In the genomic region with DNA sequence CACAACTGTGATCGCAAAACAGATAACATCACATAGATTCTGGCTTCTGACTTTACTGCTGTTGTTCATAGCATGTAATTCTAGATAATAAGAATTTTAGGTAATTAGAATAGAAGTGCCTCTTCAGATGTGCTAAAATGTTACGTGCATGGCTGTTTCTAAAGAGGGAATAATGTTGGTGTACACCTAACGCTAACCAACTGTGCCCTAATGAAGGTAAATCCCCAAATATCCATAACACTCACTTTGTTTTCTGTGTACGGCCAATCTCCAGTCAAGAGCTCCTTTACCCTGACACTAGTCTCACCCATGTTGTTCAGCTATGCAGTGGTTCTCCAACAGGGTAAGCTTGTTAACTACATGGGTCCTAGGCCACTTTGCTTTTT, we compare ENCODE assay signal across 20 cellular contexts. TPM values are rescaled to one million over a fixed set of nuclear protein-coding genes. Genes with fewer than 3 reads are reported as not detected.
DNase-seq lines count a peak whose midpoint lies in the region; ATAC-seq and TF ChIP-seq lines count a peak whose summit lies in the region.
"Had no signal": no experiment of that assay in that cellular context is flagged by ENCODE, and none has a peak within 500 bp of the region (broad histone marks: within the 10 kb centered on the region; RNA-seq: fewer than 3 reads in every experiment).

No MANE protein-coding gene starts in this region.

- H2BK5ac ChIP-seq in H9 (ENCODE audit: insufficient read length, low read length) = no peak overlapping the region

- peaks cover 5% of the 10 kb centered on the region; the same call in 1 of the 2 replicates for H3K36me3 ChIP-seq in SK-N-MC (ENCODE audit: insufficient read depth, low read length)
- peaks cover 13% of the 10 kb centered on the region for H3K36me3 ChIP-seq in endodermal cell (ENCODE audit: control insufficient read depth, insufficient read depth, low read length)

- peaks cover 4% of the 10 kb centered on the region for H3K79me1 ChIP-seq in H9 (ENCODE audit: insufficient read depth, low read depth, low read length, poor library complexity, severe bottlenecking)

- H3K27me3 Mint-ChIP-seq in H9 (ENCODE audit: low read depth) (no peaks in the 10 kb centered on the region), endodermal cell (ENCODE audit: insufficient read depth) (no peaks in the 10 kb centered on the region), osteocyte (ENCODE audit: unreplicated experiment) (no peaks in the 10 kb centered on the region)
- H3K27me3 Mint-ChIP-seq in activated T-helper 17 cell treated with anti-CD3 and anti-CD28 coated beads, Interleukin-2, amount 50 U/mL, for 72 hours = no peaks in the 10 kb centered on the region
- H3K27me3 Mint-ChIP-seq: CD4-positive, alpha-beta memory T cell had no signal

- no peak overlapping the region for H2BK15ac ChIP-seq in H9 (ENCODE audit: low read depth, low read length)

- H2AFZ ChIP-seq in H9 (ENCODE audit: low read length) = no peak overlapping the region

- H4K8ac ChIP-seq in H9 (replicated peaks; ENCODE audit: insufficient read length, low read depth, low read length) = no peak overlapping the region

- H3K14ac ChIP-seq in H9 (ENCODE audit: insufficient read depth, low read length) = no peak overlapping the region

- H3K4me3 Mint-ChIP-seq in H9 = no peak overlapping the region; a peak in 1 of 5 replicates
- H3K4me3 Mint-ChIP-seq in endodermal cell = no peak overlapping the region
- no peak overlapping the region for H3K4me3 Mint-ChIP-seq in osteocyte (ENCODE audit: unreplicated experiment)
- H3K4me3 Mint-ChIP-seq in activated T-helper 17 cell treated with anti-CD3 and anti-CD28 coated beads, Interleukin-2, amount 50 U/mL, for 72 hours = no peak overlapping the region
- H3K4me3 Mint-ChIP-seq: CD4-positive, alpha-beta memory T cell had no signal

- no peak for TF ChIP-seq CTCF in H9 (conservative IDR thresholded peaks at IDR 0.05)
- no peak for TF ChIP-seq CTCF in endodermal cell (conservative IDR thresholded peaks at IDR 0.05)
- no peak for TF ChIP-seq CTCF in osteocyte (IDR thresholded peaks at IDR 0.05)
- no peak for TF ChIP-seq CTCF in GM20000 (IDR thresholded peaks at IDR 0.05; ENCODE audit: extremely low read depth, missing control alignments)

- H3K9me3 Mint-ChIP-seq in H9 = no peaks in the 10 kb centered on the region
- H3K9me3 Mint-ChIP-seq in endodermal cell = no peaks in the 10 kb centered on the region
- H3K9me3 Mint-ChIP-seq in osteocyte (ENCODE audit: unreplicated experiment) = no peaks in the 10 kb centered on the region
- H3K9me3 Mint-ChIP-seq in activated T-helper 17 cell treated with anti-CD3 and anti-CD28 coated beads, Interleukin-2, amount 50 U/mL, for 72 hours = no peaks in the 10 kb centered on the region
- H3K9me3 Mint-ChIP-seq: CD4-positive, alpha-beta memory T cell had no signal

- no peak overlapping the region for H3K4ac ChIP-seq in H9 (ENCODE audit: low read depth, low read length)

- no peaks in the 10 kb centered on the region for H3K23me2 ChIP-seq in H9 (ENCODE audit: insufficient read length, low read depth, low read length, poor library complexity, severe bottlenecking)

- no peak overlapping the region for H2AK5ac ChIP-seq in H9 (ENCODE audit: insufficient read length, low read length)

- WGBS in H9 (ENCODE audit: extremely low coverage, insufficient read length, low lambda C conversion rate) = no CpG with 5 or more reads among the region's 4 CpGs
- WGBS in endodermal cell (ENCODE audit: insufficient coverage in 1 of 2, insufficient read length in 1 of 2), 2 experiments = 96 to 100% methylated on average over 1 to 4 of the region's 4 CpGs

- H3K36me3 Mint-ChIP-seq in H9 (ENCODE audit: insufficient read depth in 1 of 3, low read depth in 3 of 3) (peaks cover 0 to 2% (median 0%) of the 10 kb centered on the region in 3 experiments; a peak in 2 of 7 replicates), endodermal cell (ENCODE audit: low read depth) (peaks cover 6% of the 10 kb centered on the region), osteocyte (ENCODE audit: unreplicated experiment) (no peaks in the 10 kb centered on the region)
- H3K36me3 Mint-ChIP-seq in activated T-helper 17 cell treated with anti-CD3 and anti-CD28 coated beads, Interleukin-2, amount 50 U/mL, for 72 hours (ENCODE audit: low read depth) = peaks cover 5% of the 10 kb centered on the region

- peaks cover 24% of the 10 kb centered on the region for H3K4me1 ChIP-seq in H9 (ENCODE audit: insufficient read depth, low read length)
- peaks cover 19% of the 10 kb centered on the region for H3K4me1 ChIP-seq in endodermal cell (ENCODE audit: control insufficient read depth, insufficient read depth, low read length)

- no peak overlapping the region for H2BK12ac ChIP-seq in H9 (ENCODE audit: insufficient read length, low read depth, low read length)

- no peak overlapping the region for H2BK120ac ChIP-seq in H9 (ENCODE audit: low read depth, low read length, poor library complexity, severe bottlenecking)

- H4K20me1 ChIP-seq in H9 (ENCODE audit: control insufficient read depth, insufficient read depth, insufficient read length) = no peaks in the 10 kb centered on the region

- peak overlapping the region in 2 of 3 experiments; percentile 73 to 84; a peak in 4 of 7 replicates for H3K27ac Mint-ChIP-seq in H9
- H3K27ac Mint-ChIP-seq in endodermal cell = peak overlapping the region; percentile 82
- peak overlapping the region; percentile 72 for H3K27ac Mint-ChIP-seq in osteocyte (ENCODE audit: unreplicated experiment)
- no peak overlapping the region for H3K27ac Mint-ChIP-seq in activated T-helper 17 cell treated with anti-CD3 and anti-CD28 coated beads, Interleukin-2, amount 50 U/mL, for 72 hours
- H3K27ac Mint-ChIP-seq: CD4-positive, alpha-beta memory T cell had no signal

- H3K79me2 ChIP-seq in H9 (ENCODE audit: insufficient read depth, low read length) = peaks cover 37% of the 10 kb centered on the region; the same call in 1 of the 2 replicates

- H3K9me3 ChIP-seq in H9 (ENCODE audit: control insufficient read depth, low read depth, low read length) = no peaks in the 10 kb centered on the region
- H3K9me3 ChIP-seq in SK-N-MC (ENCODE audit: low read depth, low read length) = no peaks in the 10 kb centered on the region
- H3K9me3 ChIP-seq in endodermal cell (ENCODE audit: control insufficient read depth, low read length) = no peaks in the 10 kb centered on the region
- H3K9me3 ChIP-seq: BLaER1, SJCRH30 had no signal

- no peak overlapping the region for H2BK20ac ChIP-seq in H9 (ENCODE audit: low read depth, low read length, poor library complexity, severe bottlenecking)

- H3K18ac ChIP-seq in H9 (ENCODE audit: insufficient read length, low read depth, low read length) = no peak overlapping the region

- H4K5ac ChIP-seq in H9 (ENCODE audit: insufficient read length, low read depth, low read length) = no peak overlapping the region

- H4K91ac ChIP-seq in H9 (ENCODE audit: insufficient read length, low read depth, low read length) = no peak overlapping the region

- no peak overlapping the region for H3K23ac ChIP-seq in H9 (ENCODE audit: insufficient read length, low read depth, low read length)

- peak overlapping the region; percentile 47 for H3K4me3 ChIP-seq in SK-N-MC
- no peak overlapping the region for H3K4me3 ChIP-seq in endodermal cell (ENCODE audit: low read length)
- H3K4me3 ChIP-seq: BLaER1, SJCRH30 had no signal

- no peak for ATAC-seq in GM19351 (IDR thresholded peaks at IDR 0.05; ENCODE audit: unreplicated experiment)
- ATAC-seq in activated T-helper 17 cell treated with anti-CD3 and anti-CD28 coated beads, Interleukin-2, amount 50 U/mL, for 72 hours (replicated peaks) = no peak
- ATAC-seq: HepG2 had no signal

- H3K4me2 ChIP-seq in H9 (ENCODE audit: insufficient read depth, insufficient read length, low read length) = no peak overlapping the region
- H3K4me2 ChIP-seq: BLaER1 had no signal

- H3K4me1 Mint-ChIP-seq in H9 (peaks cover 76 to 78% of the 10 kb centered on the region in 2 experiments), endodermal cell (peaks cover 69% of the 10 kb centered on the region), osteocyte (ENCODE audit: unreplicated experiment) (peaks cover 82% of the 10 kb centered on the region)
- peaks cover 5% of the 10 kb centered on the region for H3K4me1 Mint-ChIP-seq in activated T-helper 17 cell treated with anti-CD3 and anti-CD28 coated beads, Interleukin-2, amount 50 U/mL, for 72 hours

- no peak overlapping the region for H3T11ph ChIP-seq in H9 (ENCODE audit: low read length)

- H3K9ac ChIP-seq in H9 (ENCODE audit: extremely low read depth, insufficient read length, low read length) (no peak overlapping the region), SK-N-MC (ENCODE audit: insufficient read length) (no peak overlapping the region), endodermal cell (ENCODE audit: extremely low read depth, low read length, poor library complexity, severe bottlenecking) (no peak overlapping the region)
- H3K9ac ChIP-seq: BLaER1 had no signal

- no peak overlapping the region for H3K56ac ChIP-seq in H9 (ENCODE audit: insufficient read length, low read depth, low read length)

- DNase-seq in H9 (no peak), SK-N-MC (ENCODE audit: low read depth, low spot score) (no peak), endodermal cell (no peak), osteocyte (ENCODE audit: extremely low spot score, unreplicated experiment) (no peak), GM20000 (ENCODE audit: low spot score) (no peak)
- DNase-seq: CD4-positive, alpha-beta memory T cell; DMS153; GDM1; KG1; MV-4-11; NCI-H1694 treated with DMSO at 0.1 percent for 48 hours; NCI-H2227 treated with DMSO at 0.1 percent for 48 hours; NCI-H524; NCI-H82; RPMI8226; SJCRH30 had no signal

- H3K27me3 ChIP-seq in H9 (ENCODE audit: insufficient read depth, low read length) = no peaks in the 10 kb centered on the region
- no peaks in the 10 kb centered on the region for H3K27me3 ChIP-seq in endodermal cell (ENCODE audit: control insufficient read depth, insufficient read depth, low read length, poor library complexity, severe bottlenecking)
- H3K27me3 ChIP-seq: BLaER1, SJCRH30 had no signal

- no peak overlapping the region for H3K27ac ChIP-seq in H9 (ENCODE audit: insufficient read length, low read depth, low read length)
- H3K27ac ChIP-seq in SK-N-MC = peak overlapping the region; percentile 70
- H3K27ac ChIP-seq in endodermal cell (ENCODE audit: low read depth, low read length) = no peak overlapping the region
- H3K27ac ChIP-seq: BLaER1 had no signal

RNA-seq across cellular contexts. Expression of gene APP, which starts 44.4 kb away (rescaled TPM):
- total RNA-seq in H9 (2021) (380 and 386 TPM in 2 replicates), endodermal cell (100 to 1,000 TPM; 460 to 557 TPM), osteocyte (698 and 749 TPM in 2 replicates)
- 396 TPM for polyA plus RNA-seq in endodermal cell (2013, experiment 1 of 2)
- 358 TPM for polyA plus RNA-seq in endodermal cell (2013, experiment 2 of 2)
- 10 to 100 TPM; 20.5 to 46.6 TPM for total RNA-seq in activated T-helper 17 cell treated with anti-CD3 and anti-CD28 coated beads, Interleukin-2, amount 50 U/mL, for 72 hours
